20 cellular contexts compared by ENCODE assay signal in genomic region chr10:120433176-120433575, GRCh38. TPM values are rescaled to one million over a fixed set of nuclear protein-coding genes. Genes with fewer than 3 reads are reported as not detected.
"Had no signal": no experiment of that assay in that cellular context is flagged by ENCODE, and none has a peak within 500 bp of the region (broad histone marks: within the 10 kb centered on the region; RNA-seq: fewer than 3 reads in every experiment).

No MANE protein-coding gene starts in this region.

- ATAC-seq: naive thymus-derived CD4-positive, alpha-beta T cell; psoas muscle; right lobe of liver; stimulated activated effector memory CD8-positive, alpha-beta T cell treated with anti-CD3 and anti-CD28 coated beads, Interleukin-12 subunit alpha, Interleukin-12 subunit beta, amount 100 ng/mL, for 72 hours; stimulated activated naive CD8-positive, alpha-beta T cell treated with anti-CD3 and anti-CD28 coated beads, Interleukin-15, Interleukin-2, amounts not matched to agents 100 U/mL and 50 U/mL, for 24 hours had no signal

- DNase-seq: effector CD4-positive, alpha-beta T cell; endodermal cell; foreskin melanocyte; head of caudate nucleus; hippocampal formation; naive thymus-derived CD4-positive, alpha-beta T cell; nephron progenitor cell; psoas muscle; retina; right lobe of liver; stimulated activated CD4-positive, alpha-beta T cell treated with anti-CD3 and anti-CD28 coated beads, Interleukin-4, amount 100 ng/mL, for 1 hour; stimulated activated CD8-positive, alpha-beta memory T cell treated with anti-CD3 and anti-CD28 coated beads, Interleukin-4, amount 100 ng/mL, for 48 hours; stimulated activated naive CD8-positive, alpha-beta T cell treated with anti-CD3 and anti-CD28 coated beads, Interleukin-15, Interleukin-2, amounts not matched to agents 100 U/mL and 50 U/mL, for 24 hours; tibial artery; upper lobe of left lung; uterus had no signal

RNA-seq across cellular contexts. Expression of gene PLPP4, which starts 23.9 kb away (rescaled TPM):
- total RNA-seq: dermis microvascular lymphatic vessel endothelial cell; mesenteric fat pad; mononuclear cell; naive thymus-derived CD4-positive, alpha-beta T cell; psoas muscle had no signal
